In genomic region chr1:234683856-234684632, GRCh38 we compare ENCODE assay signal across 1 cellular context.
TF ChIP-seq lines count a peak whose summit lies in the region.

No MANE protein-coding gene starts in this region.

TF ChIP-seq in K562, 482 proteins besides CTCF, POLR2A, EP300 and RAD21 (continued from another document):
- TF ChIP-seq ATF4 (CRISPR knock-in tag; IDR thresholded peaks at IDR 0.05), result no peak
- no peak for TF ChIP-seq MTF1 (CRISPR knock-in tag; IDR thresholded peaks at IDR 0.05; ENCODE audit: borderline replicate concordance)
- no peak for TF ChIP-seq NFRKB (IDR thresholded peaks at IDR 0.05; ENCODE audit: low read depth)
- no peak for TF ChIP-seq ZBTB34 (CRISPR knock-in tag; IDR thresholded peaks at IDR 0.05)
- peak; percentile 20; the same call in 1 of the 2 replicates for TF ChIP-seq NFE2 (IDR thresholded peaks at IDR 0.05; ENCODE audit: low read depth)
- no peak for TF ChIP-seq CEBPZ (IDR thresholded peaks at IDR 0.05; ENCODE audit: borderline replicate concordance, low read depth, low read length)
- no peak for TF ChIP-seq NCOA2 (IDR thresholded peaks at IDR 0.05; ENCODE audit: partially characterized antibody in 2 of 2)
- TF ChIP-seq ESRRA (IDR thresholded peaks at IDR 0.05; ENCODE audit: borderline replicate concordance, low read depth), result peak; percentile 92
- no peak for TF ChIP-seq MCM2 (IDR thresholded peaks at IDR 0.05; ENCODE audit: low read depth)
- no peak for TF ChIP-seq TFE3 (CRISPR knock-in tag; IDR thresholded peaks at IDR 0.05)
- TF ChIP-seq ZNF561 (CRISPR knock-in tag; conservative IDR thresholded peaks at IDR 0.05), result no peak
- TF ChIP-seq IRF2 (CRISPR knock-in tag; IDR thresholded peaks at IDR 0.05), result no peak
- no peak for TF ChIP-seq MXI1 (IDR thresholded peaks at IDR 0.05; ENCODE audit: low read depth, low read length)
- no peak for TF ChIP-seq KDM5B (IDR thresholded peaks at IDR 0.05; ENCODE audit: insufficient replicate concordance, low read depth, low read length)
- no peak for TF ChIP-seq CUX1 (CRISPR knock-in tag; IDR thresholded peaks at IDR 0.05)
- no peak for TF ChIP-seq SMARCC2 (IDR thresholded peaks at IDR 0.05; ENCODE audit: low read depth)
- TF ChIP-seq MAFK (IDR thresholded peaks at IDR 0.05; ENCODE audit: low read length), result 0 out of 2 replicates have a peak, but pooled peaks have one; percentile 8
- TF ChIP-seq KLF13 (tag; IDR thresholded peaks at IDR 0.05; ENCODE audit: borderline replicate concordance, low read depth), result no peak
- TF ChIP-seq SRSF7 (optimal IDR thresholded peaks at IDR 0.05; ENCODE audit: low read depth, low read length), result no peak
- TF ChIP-seq SNIP1 (IDR thresholded peaks at IDR 0.05; ENCODE audit: low read depth), result no peak
